In the genomic region with DNA sequence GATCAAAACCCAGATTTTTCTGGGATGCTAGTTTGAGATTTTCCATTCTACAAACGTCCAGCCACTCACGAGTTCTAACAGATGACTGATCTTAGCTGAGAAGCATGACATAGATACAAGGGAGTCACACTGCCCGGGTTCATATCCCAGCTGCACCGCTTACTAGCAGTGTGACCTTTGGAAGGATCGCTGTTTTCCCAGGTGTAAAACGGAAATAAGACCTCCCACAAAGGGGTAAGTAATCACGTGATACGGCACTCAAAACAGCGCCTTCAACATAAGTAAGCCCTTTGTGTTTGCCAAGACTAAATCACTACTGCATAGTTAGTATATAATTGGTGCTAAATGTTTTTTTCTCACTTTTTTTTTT, we compare ENCODE assay signal across 8 cellular contexts. TPM values are rescaled to one million over a fixed set of nuclear protein-coding genes. Genes with fewer than 3 reads are reported as not detected.
DNase-seq lines count a peak whose midpoint lies in the region; ATAC-seq and TF ChIP-seq lines count a peak whose summit lies in the region.

No MANE protein-coding gene starts in this region.

- H3K4me1 Mint-ChIP-seq in brain = peaks cover 29% of the 10 kb centered on the region
- H3K4me1 Mint-ChIP-seq in stimulated activated naive CD8-positive, alpha-beta T cell treated with anti-CD3 and anti-CD28 coated beads, Interleukin-15, amount 100 ng/mL, for 72 hours = peaks cover 32% of the 10 kb centered on the region

- H3K27me3 ChIP-seq in HAP-1 (ENCODE audit: low read depth) (peaks cover 11% of the 10 kb centered on the region), liver (ENCODE audit: control insufficient read depth in 4 of 4, insufficient read depth in 4 of 4, low read length in 3 of 4) (no peaks in the 10 kb centered on the region)

- DNase-seq in ACHN (peak; percentile 33), HAP-1 (ENCODE audit: low spot score in 2 of 2) (peak; percentile 29 to 48), RKO (ENCODE audit: low spot score) (peak; percentile 77)
- peak; percentile 13 to 24 for DNase-seq in stimulated activated naive CD8-positive, alpha-beta T cell treated with anti-CD3 and anti-CD28 coated beads, Interleukin-15, amount 100 ng/mL, for 72 hours

- in situ Hi-C loops in ACHN (cut with HindIII; ENCODE audit: low pct_ligation_motif_present, low pct_unique_long_range_greater_than_20kb, low sequenced_read_pairs) = no loop called here
- in situ Hi-C loops in HAP-1 (cut with MboI; ENCODE audit: low sequenced_read_pairs) = loop anchor here (5.0 to 25.0 kb wide), 2 partner anchors 72 to 827 kb away; partner anchors contain the start of gene FICD

- ATAC-seq in stimulated activated naive CD8-positive, alpha-beta T cell treated with anti-CD3 and anti-CD28 coated beads, Interleukin-15, amount 100 ng/mL, for 72 hours = no peak
- ATAC-seq in GM18868 (IDR thresholded peaks at IDR 0.05; ENCODE audit: unreplicated experiment) = no peak
- ATAC-seq in GM19395 (IDR thresholded peaks at IDR 0.05; ENCODE audit: unreplicated experiment) = no peak

- peak overlapping the region; percentile 81 to 92 for H3K9ac ChIP-seq in liver (ENCODE audit: low read depth in 1 of 2, low read length in 2 of 2)

- H3K27ac ChIP-seq in liver (ENCODE audit: low read depth in 1 of 2, low read length in 2 of 2) = peak overlapping the region; percentile 82 to 90

- no peak for TF ChIP-seq CTCF in brain (conservative IDR thresholded peaks at IDR 0.05)
- TF ChIP-seq CTCF in liver (IDR thresholded peaks at IDR 0.05; ENCODE audit: low read depth, low read length, missing input control) = no peak

- H3K36me3 ChIP-seq in HAP-1 (replicated peaks) = peaks cover 20% of the 10 kb centered on the region
- H3K36me3 ChIP-seq in liver (ENCODE audit: control insufficient read depth in 4 of 4, insufficient read depth in 3 of 4, low read depth in 1 of 4, low read length in 3 of 4) = peaks cover 2 to 14% (median 11%) of the 10 kb centered on the region in 4 donors

- no peaks in the 10 kb centered on the region for H3K9me3 ChIP-seq in HAP-1
- H3K9me3 ChIP-seq in liver (ENCODE audit: control insufficient read depth in 4 of 4, low read length in 3 of 4) = no peaks in the 10 kb centered on the region

- H3K9me3 Mint-ChIP-seq in brain = peaks cover 0 to 6% (median 3%) of the 10 kb centered on the region in 5 experiments
- H3K9me3 Mint-ChIP-seq in stimulated activated naive CD8-positive, alpha-beta T cell treated with anti-CD3 and anti-CD28 coated beads, Interleukin-15, amount 100 ng/mL, for 72 hours = peaks cover 5 to 8% of the 10 kb centered on the region in 2 donors

- peaks cover 5% of the 10 kb centered on the region for H3K4me1 ChIP-seq in HAP-1
- H3K4me1 ChIP-seq in liver (ENCODE audit: control insufficient read depth in 4 of 4, insufficient read depth in 4 of 4, low read length in 3 of 4) = peaks cover 1 to 17% (median 9%) of the 10 kb centered on the region in 4 donors

- H3K36me3 Mint-ChIP-seq in brain = peaks cover 21% of the 10 kb centered on the region

- 8% methylated on average over 9 of the region's 9 CpGs for WGBS in liver

- peaks cover 17% of the 10 kb centered on the region for H3K27me3 Mint-ChIP-seq in brain
- H3K27me3 Mint-ChIP-seq in stimulated activated naive CD8-positive, alpha-beta T cell treated with anti-CD3 and anti-CD28 coated beads, Interleukin-15, amount 100 ng/mL, for 72 hours = no peaks in the 10 kb centered on the region

- peak overlapping the region; percentile 19 to 99 (median 94) for H3K27ac Mint-ChIP-seq in brain
- H3K27ac Mint-ChIP-seq in stimulated activated naive CD8-positive, alpha-beta T cell treated with anti-CD3 and anti-CD28 coated beads, Interleukin-15, amount 100 ng/mL, for 72 hours = peak overlapping the region; percentile 97 to 98

- peak overlapping the region; percentile 88 for H3K4me3 ChIP-seq in HAP-1
- H3K4me3 ChIP-seq in liver (ENCODE audit: low read depth in 1 of 3, low read length in 3 of 3) = peak overlapping the region; percentile 77 to 99 (median 88)

- TF ChIP-seq RAD21 in liver (IDR thresholded peaks at IDR 0.05) = no peak

- peak overlapping the region; percentile 89 to 99 (median 94) for H3K4me3 Mint-ChIP-seq in brain
- H3K4me3 Mint-ChIP-seq in stimulated activated naive CD8-positive, alpha-beta T cell treated with anti-CD3 and anti-CD28 coated beads, Interleukin-15, amount 100 ng/mL, for 72 hours = peak overlapping the region; percentile 98 to 100

TF ChIP-seq in liver, 16 proteins besides CTCF, POLR2A, EP300 and RAD21:
- TF ChIP-seq EGR1 (IDR thresholded peaks at IDR 0.05; ENCODE audit: low read depth in 2 of 2) (no peak), FOXA2 (IDR thresholded peaks at IDR 0.05) (no peak), HNF4A (conservative IDR thresholded peaks at IDR 0.05) (peak; percentile 67 to 78), FOXA1 (IDR thresholded peaks at IDR 0.05) (no peak), ATF3 (IDR thresholded peaks at IDR 0.05) (no peak), GABPA (IDR thresholded peaks at IDR 0.05 in 1 of 2, conservative IDR thresholded peaks at IDR 0.05 in 1 of 2) (no peak), RXRA (IDR thresholded peaks at IDR 0.05) (peak; percentile 42 to 52), JUND (IDR thresholded peaks at IDR 0.05) (no peak), REST (IDR thresholded peaks at IDR 0.05) (no peak), SP1 (IDR thresholded peaks at IDR 0.05) (peak; percentile 81), YY1 (IDR thresholded peaks at IDR 0.05) (no peak), HNF4G (IDR thresholded peaks at IDR 0.05) (peak; percentile 37), MAX (IDR thresholded peaks at IDR 0.05) (no peak), NR2F2 (IDR thresholded peaks at IDR 0.05) (no peak), TAF1 (conservative IDR thresholded peaks at IDR 0.05) (no peak)
- TF ChIP-seq, protein P1, sequence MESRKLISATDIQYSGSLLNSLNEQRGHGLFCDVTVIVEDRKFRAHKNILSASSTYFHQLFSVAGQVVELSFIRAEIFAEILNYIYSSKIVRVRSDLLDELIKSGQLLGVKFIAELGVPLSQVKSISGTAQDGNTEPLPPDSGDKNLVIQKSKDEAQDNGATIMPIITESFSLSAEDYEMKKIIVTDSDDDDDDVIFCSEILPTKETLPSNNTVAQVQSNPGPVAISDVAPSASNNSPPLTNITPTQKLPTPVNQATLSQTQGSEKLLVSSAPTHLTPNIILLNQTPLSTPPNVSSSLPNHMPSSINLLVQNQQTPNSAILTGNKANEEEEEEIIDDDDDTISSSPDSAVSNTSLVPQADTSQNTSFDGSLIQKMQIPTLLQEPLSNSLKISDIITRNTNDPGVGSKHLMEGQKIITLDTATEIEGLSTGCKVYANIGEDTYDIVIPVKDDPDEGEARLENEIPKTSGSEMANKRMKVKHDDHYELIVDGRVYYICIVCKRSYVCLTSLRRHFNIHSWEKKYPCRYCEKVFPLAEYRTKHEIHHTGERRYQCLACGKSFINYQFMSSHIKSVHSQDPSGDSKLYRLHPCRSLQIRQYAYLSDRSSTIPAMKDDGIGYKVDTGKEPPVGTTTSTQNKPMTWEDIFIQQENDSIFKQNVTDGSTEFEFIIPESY (IDR thresholded peaks at IDR 0.05) = no peak

RNA-seq across cellular contexts. Expression of gene PWP1, which starts 0.6 kb away (rescaled TPM):
- polyA plus RNA-seq in brain (ENCODE audit: insufficient read depth, low read depth, low replicate concordance) = 37.3 TPM
- total RNA-seq in liver = 10 to 100 TPM; 17.5 to 33.6 TPM
- polyA plus RNA-seq in liver = 10 to 100 TPM; 20.2 to 39.0 TPM

Comparison
In these comparisons a context has a peak if more than half of its experiments do, and no peak if none do; other contexts are left out.
1. DNase-seq: peak in every context shown above with its lines; median percentile 77 in RKO; 38 in HAP-1; 33 in ACHN; 18 in stimulated activated naive CD8-positive, alpha-beta T cell treated with anti-CD3 and anti-CD28 coated beads, Interleukin-15, amount 100 ng/mL, for 72 hours.